In genomic region chr16:62058412-62058811, GRCh38 we compare ENCODE assay signal across 28 cellular contexts. TPM values are rescaled to one million over a fixed set of nuclear protein-coding genes. Genes with fewer than 3 reads are reported as not detected.
"Had no signal": no experiment of that assay in that cellular context is flagged by ENCODE, and none has a peak within 500 bp of the region (broad histone marks: within the 10 kb centered on the region; RNA-seq: fewer than 3 reads in every experiment).

No MANE protein-coding gene starts in this region.

- H3K4me1 Mint-ChIP-seq: mesothelial cell of epicardium; naive B cell; naive thymus-derived CD8-positive, alpha-beta T cell had no signal

- H3K36me3 ChIP-seq: esophagus muscularis mucosa, gastroesophageal sphincter, heart left ventricle, left lung, lower lobe of right lung had no signal

- H3K9me3 Mint-ChIP-seq: mesothelial cell of epicardium had no signal

- H3K36me3 Mint-ChIP-seq: mesothelial cell of epicardium, naive B cell had no signal

- H3K27ac ChIP-seq: coronary artery, dorsolateral prefrontal cortex, esophagus muscularis mucosa, foreskin keratinocyte, gastroesophageal sphincter, heart left ventricle, left lung, lower lobe of right lung had no signal

- H3K27ac Mint-ChIP-seq: mesothelial cell of epicardium; naive B cell; naive thymus-derived CD8-positive, alpha-beta T cell had no signal

- ATAC-seq: foreskin keratinocyte; gastroesophageal sphincter; heart left ventricle; left cardiac atrium; left lung; left ventricle myocardium superior; lower lobe of right lung; mucosa of descending colon; naive thymus-derived CD8-positive, alpha-beta T cell had no signal

- H3K4me3 Mint-ChIP-seq: mesothelial cell of epicardium; naive B cell; naive thymus-derived CD8-positive, alpha-beta T cell had no signal

- H3K9me3 ChIP-seq: esophagus muscularis mucosa, gastroesophageal sphincter, heart left ventricle, left lung, lower lobe of right lung, mucosa of descending colon had no signal

- H3K4me1 ChIP-seq: esophagus muscularis mucosa, foreskin keratinocyte, gastroesophageal sphincter, heart left ventricle, left lung, lower lobe of right lung had no signal

- H3K27me3 ChIP-seq: dorsolateral prefrontal cortex, esophagus muscularis mucosa, foreskin keratinocyte, gastroesophageal sphincter, heart left ventricle, left lung had no signal

- H3K27me3 Mint-ChIP-seq: naive B cell; naive thymus-derived CD8-positive, alpha-beta T cell had no signal

- H3K4me3 ChIP-seq: coronary artery, dorsolateral prefrontal cortex, esophagus muscularis mucosa, gastroesophageal sphincter, heart left ventricle, left lung, lower lobe of right lung, mucosa of descending colon had no signal

- FAIRE-seq: colon, endothelial cell of umbilical vein, frontal cortex, islet of Langerhans, keratinocyte had no signal

- DNase-seq: dermis blood vessel endothelial cell; dorsolateral prefrontal cortex; effector CD4-positive, alpha-beta T cell; effector memory CD4-positive, alpha-beta T cell; foreskin keratinocyte; heart left ventricle; hippocampal formation; left cardiac atrium; left lung; left ventricle myocardium superior; lower lobe of right lung; mesenchymal stem cell; mucosa of descending colon; naive B cell; naive thymus-derived CD8-positive, alpha-beta T cell had no signal

RNA-seq across cellular contexts. Expression of gene CDH8, which starts 22.2 kb away (rescaled TPM):
- total RNA-seq: dermis blood vessel endothelial cell, endothelial cell of umbilical vein, fibroblast of lung, fibroblast of villous mesenchyme, left ventricle myocardium superior, lung microvascular endothelial cell, mesenteric fat pad had no signal
- polyA plus RNA-seq: endothelial cell of umbilical vein; fibroblast of lung; naive thymus-derived CD8-positive, alpha-beta T cell had no signal
